ENCODE assay signal across 18 cellular contexts in genomic region chr17:39861235-39861634, GRCh38. TPM values are rescaled to one million over a fixed set of nuclear protein-coding genes. Genes with fewer than 3 reads are reported as not detected.
DNase-seq lines count a peak whose midpoint lies in the region; ATAC-seq and TF ChIP-seq lines count a peak whose summit lies in the region.
"Had no signal": no experiment of that assay in that cellular context is flagged by ENCODE, and none has a peak within 500 bp of the region (broad histone marks: within the 10 kb centered on the region; RNA-seq: fewer than 3 reads in every experiment).

No MANE protein-coding gene starts in this region.

- CTCF ChIA-PET in activated naive CD4-positive, alpha-beta T cell treated with anti-CD3 and anti-CD28 coated beads, Interleukin-2, amount 10 ng/mL, durations not matched to agents 7 days and 5 days (lab: Charles Lee) = interaction anchor here (0.6 to 3.5 kb wide), 7 partner anchors 10 to 131 kb away, joined by 3 to 9 read pairs (median 4); partner anchors contain the start of gene MIEN1
- CTCF ChIA-PET in MCF 10A (lab: Yijun Ruan, JAX) = interaction anchor here (0.6 kb wide), 1 partner anchor 213 kb away, joined by 3 read pairs; no protein-coding TSS in a partner anchor

- no peaks in the 10 kb centered on the region for H3K27me3 ChIP-seq in effector memory CD4-positive, alpha-beta T cell (replicated peaks; ENCODE audit: control insufficient read depth, insufficient read depth, low read length, poor library complexity, severe bottlenecking)

- peak overlapping the region; percentile 75 for H3K27ac Mint-ChIP-seq in activated naive CD4-positive, alpha-beta T cell treated with anti-CD3 and anti-CD28 coated beads, Interleukin-2, amount 10 ng/mL, durations not matched to agents 7 days and 5 days
- H3K27ac Mint-ChIP-seq in MCF 10A (ENCODE audit: low read depth, unreplicated experiment) = no peak overlapping the region

- H3K27me3 Mint-ChIP-seq in activated naive CD4-positive, alpha-beta T cell treated with anti-CD3 and anti-CD28 coated beads, Interleukin-2, amount 10 ng/mL, durations not matched to agents 7 days and 5 days = no peaks in the 10 kb centered on the region
- peaks cover 57% of the 10 kb centered on the region for H3K27me3 Mint-ChIP-seq in MCF 10A (ENCODE audit: insufficient read depth, unreplicated experiment)

- BruUV-seq in MCF 10A (replicated peaks; lab: Mats Ljungman, UMichigan) = no TSS peak

- H3K4me3 ChIP-seq in effector memory CD4-positive, alpha-beta T cell (ENCODE audit: insufficient read depth, low read depth, low read length, poor library complexity, severe bottlenecking) = peak overlapping the region; percentile 20
- H3K4me3 ChIP-seq: sigmoid colon had no signal

- no peak for TF ChIP-seq CTCF in GM13976 (IDR thresholded peaks at IDR 0.05; ENCODE audit: borderline replicate concordance, control extremely low read depth, extremely low read depth, insufficient read depth, missing control alignments)
- no peak for TF ChIP-seq CTCF in MCF 10A (IDR thresholded peaks at IDR 0.05; ENCODE audit: unreplicated experiment)

- H3K9me3 ChIP-seq in effector memory CD4-positive, alpha-beta T cell (ENCODE audit: control insufficient read depth, low read length) = no peaks in the 10 kb centered on the region
- H3K9me3 ChIP-seq: neutrophil, sigmoid colon had no signal

- H3K9me3 Mint-ChIP-seq in activated naive CD4-positive, alpha-beta T cell treated with anti-CD3 and anti-CD28 coated beads, Interleukin-2, amount 10 ng/mL, durations not matched to agents 7 days and 5 days = no peaks in the 10 kb centered on the region
- no peaks in the 10 kb centered on the region for H3K9me3 Mint-ChIP-seq in MCF 10A (ENCODE audit: unreplicated experiment)

- in situ Hi-C loops in GM13976 (cut with MboI; ENCODE audit: low sequenced_read_pairs, unreplicated experiment) = loop anchor here (5.0 kb wide), 1 partner anchor 84 kb away; no protein-coding TSS in a partner anchor

- no peak for ATAC-seq in HG03095 (IDR thresholded peaks at IDR 0.05; ENCODE audit: unreplicated experiment)

- peaks cover 4% of the 10 kb centered on the region for H3K36me3 Mint-ChIP-seq in activated naive CD4-positive, alpha-beta T cell treated with anti-CD3 and anti-CD28 coated beads, Interleukin-2, amount 10 ng/mL, durations not matched to agents 7 days and 5 days
- no peaks in the 10 kb centered on the region for H3K36me3 Mint-ChIP-seq in MCF 10A (ENCODE audit: insufficient read depth, unreplicated experiment)

- no peak for DNase-seq in activated naive CD4-positive, alpha-beta T cell treated with anti-CD3 and anti-CD28 coated beads, Interleukin-2, amount 10 ng/mL, durations not matched to agents 7 days and 5 days
- no peak for DNase-seq in activated naive CD4-positive, alpha-beta T cell treated with anti-CD3 and anti-CD28 coated beads, Interleukin-2, amount 50 U/mL, for 16 hours
- DNase-seq in OCI-M1 (lab: John Stamatoyannopoulos, UW) (peak; percentile 34), GM13976 (ENCODE audit: low spot score) (no peak), NCI-H1436 (lab: John Stamatoyannopoulos, UW) (no peak), MCF 10A (ENCODE audit: unreplicated experiment) (no peak)
- DNase-seq in effector memory CD4-positive, alpha-beta T cell = no peak
- DNase-seq: activated CD8-positive, alpha-beta memory T cell treated with anti-CD3 and anti-CD28 coated beads for 24 hours; NCI-H2029 treated with DMSO at 0.1 percent for 48 hours; NCI-H526; sigmoid colon; stimulated activated naive CD4-positive, alpha-beta T cell; T1000 had no signal

- POLR2A ChIA-PET in MCF 10A (lab: Yijun Ruan, JAX) = interaction anchor here (0.6 kb wide), 1 partner anchor 433 kb away, joined by 3 read pairs; no protein-coding TSS in a partner anchor

- H3K27ac ChIP-seq in effector memory CD4-positive, alpha-beta T cell (ENCODE audit: insufficient read depth, low read length, poor library complexity, severe bottlenecking) = peak overlapping the region; percentile 91
- H3K27ac ChIP-seq: epithelial cell of prostate, neutrophil, RWPE1, sigmoid colon had no signal

- no peaks in the 10 kb centered on the region for H3K36me3 ChIP-seq in effector memory CD4-positive, alpha-beta T cell (ENCODE audit: control insufficient read depth, insufficient read depth, low read length)
- H3K36me3 ChIP-seq: neutrophil, sigmoid colon had no signal

- H3K4me3 Mint-ChIP-seq in activated naive CD4-positive, alpha-beta T cell treated with anti-CD3 and anti-CD28 coated beads, Interleukin-2, amount 10 ng/mL, durations not matched to agents 7 days and 5 days = peak overlapping the region; percentile 64
- H3K4me3 Mint-ChIP-seq in MCF 10A (ENCODE audit: unreplicated experiment) = no peak overlapping the region

- peaks cover 14% of the 10 kb centered on the region for H3K4me1 ChIP-seq in effector memory CD4-positive, alpha-beta T cell (ENCODE audit: control insufficient read depth, insufficient read depth, low read length, poor library complexity, severe bottlenecking)

- intact Hi-C loops in MCF 10A (cut with micrococcal nuclease) = no loop called here

- H3K4me1 Mint-ChIP-seq in activated naive CD4-positive, alpha-beta T cell treated with anti-CD3 and anti-CD28 coated beads, Interleukin-2, amount 10 ng/mL, durations not matched to agents 7 days and 5 days = peaks cover 57% of the 10 kb centered on the region
- no peaks in the 10 kb centered on the region for H3K4me1 Mint-ChIP-seq in MCF 10A (ENCODE audit: insufficient read depth, unreplicated experiment)

RNA-seq across cellular contexts. Expression of gene IKZF3, which starts 2.9 kb away (rescaled TPM):
- total RNA-seq in MCF 10A (2022) = not detected in 2 replicates
- total RNA-seq: glomerular endothelial cell had no signal

RNA-seq across cellular contexts. Expression of gene ZPBP2, which starts 6.8 kb away (rescaled TPM):
- not detected in 2 replicates for total RNA-seq in MCF 10A (2022)
- total RNA-seq: glomerular endothelial cell, sigmoid colon had no signal

RNA-seq across cellular contexts. Expression of gene GSDMB, which starts 57.2 kb away (rescaled TPM):
- 1.4 and 5.0 TPM in 2 replicates for total RNA-seq in MCF 10A (2022)
